1 cellular context compared by ENCODE assay signal in genomic region chr7:99418260-99418659, GRCh38.
TF ChIP-seq lines count a peak whose summit lies in the region.

No MANE protein-coding gene starts in this region.

TF ChIP-seq in HepG2, 621 proteins besides CTCF, POLR2A, EP300 and RAD21:
- TF ChIP-seq POLR2G (IDR thresholded peaks at IDR 0.05; ENCODE audit: low read depth, low read length) (0 out of 2 replicates have a peak, but pooled peaks have one; percentile 9), AGO2 (optimal IDR thresholded peaks at IDR 0.05; ENCODE audit: low read depth, low read length) (peak; percentile 79), ZNF577 (CRISPR knock-in tag; IDR thresholded peaks at IDR 0.05; ENCODE audit: borderline replicate concordance, low read depth) (no peak), ZSCAN9 (CRISPR knock-in tag; IDR thresholded peaks at IDR 0.05; ENCODE audit: borderline replicate concordance) (no peak), ZNF124 (CRISPR knock-in tag; IDR thresholded peaks at IDR 0.05) (no peak), NFYC (CRISPR knock-in tag; IDR thresholded peaks at IDR 0.05) (no peak), ZNF329 (CRISPR knock-in tag; IDR thresholded peaks at IDR 0.05; ENCODE audit: low read depth) (no peak), RBFOX2 (IDR thresholded peaks at IDR 0.05; ENCODE audit: low read depth, low read length) (0 out of 2 replicates have a peak, but pooled peaks have one; percentile 28), CEBPG (CRISPR knock-in tag; IDR thresholded peaks at IDR 0.05) (no peak), HNRNPLL (IDR thresholded peaks at IDR 0.05; ENCODE audit: low read depth, low read length, poor library complexity, severe bottlenecking) (no peak), NRL (CRISPR knock-in tag; IDR thresholded peaks at IDR 0.05; ENCODE audit: borderline replicate concordance) (no peak), CHCHD3 (CRISPR knock-in tag; IDR thresholded peaks at IDR 0.05) (no peak), GMEB2 (CRISPR knock-in tag; IDR thresholded peaks at IDR 0.05; ENCODE audit: low read depth) (no peak)
